13 cellular contexts compared by ENCODE assay signal in the genomic region with DNA sequence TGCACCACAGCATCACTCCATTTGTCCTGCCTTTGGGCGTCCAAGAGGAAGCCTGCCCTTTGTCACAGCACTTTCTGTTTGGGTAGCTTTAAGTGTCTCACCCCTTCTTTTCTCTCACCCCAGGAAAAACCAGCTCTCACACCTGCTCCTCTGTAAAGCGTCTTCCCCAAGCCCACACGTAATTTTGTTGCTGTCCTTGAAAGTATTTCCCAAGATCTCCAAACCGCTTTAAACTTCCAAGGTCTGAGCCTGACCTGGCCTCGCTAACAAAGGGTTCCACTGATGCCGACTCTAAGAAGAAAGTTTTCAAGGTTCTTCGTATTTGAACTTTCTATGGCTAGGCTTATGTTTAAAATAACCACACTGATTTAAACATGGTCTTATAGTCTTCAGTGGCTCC. TPM values are rescaled to one million over a fixed set of nuclear protein-coding genes. Genes with fewer than 3 reads are reported as not detected.
DNase-seq lines count a peak whose midpoint lies in the region; ATAC-seq and TF ChIP-seq lines count a peak whose summit lies in the region.
"Had no signal": no experiment of that assay in that cellular context is flagged by ENCODE, and none has a peak within 500 bp of the region (broad histone marks: within the 10 kb centered on the region; RNA-seq: fewer than 3 reads in every experiment).

No MANE protein-coding gene starts in this region.

- H3K36me3 ChIP-seq in left ventricle myocardium inferior (no peaks in the 10 kb centered on the region), neural progenitor cell (no peaks in the 10 kb centered on the region), aorta (ENCODE audit: control insufficient read depth in 1 of 2, insufficient read depth in 2 of 2, low read length in 1 of 2) (no peaks in the 10 kb centered on the region)
- H3K36me3 ChIP-seq: brain microvascular endothelial cell had no signal

- 94 to 95% methylated on average over 7 of the region's 7 CpGs for WGBS in aorta, 2 donors

- H3K4me1 Mint-ChIP-seq in neural progenitor cell = peaks cover 28% of the 10 kb centered on the region

- H3K4me1 ChIP-seq in left ventricle myocardium inferior (peaks cover 100% of the 10 kb centered on the region), neural progenitor cell (peaks cover 12% of the 10 kb centered on the region), aorta (ENCODE audit: control insufficient read depth in 1 of 2, insufficient read depth in 2 of 2, low read length in 2 of 2) (peaks cover 7 to 19% of the 10 kb centered on the region in 2 donors)

- no peak for TF ChIP-seq CTCF in left ventricle myocardium inferior (IDR thresholded peaks at IDR 0.05; ENCODE audit: borderline replicate concordance)
- no peak for TF ChIP-seq CTCF in coronary artery (IDR thresholded peaks at IDR 0.05)
- TF ChIP-seq CTCF in neural progenitor cell (IDR thresholded peaks at IDR 0.05) = no peak

- H3K4me2 ChIP-seq in neural progenitor cell = no peak overlapping the region

- peak overlapping the region; percentile 95 for H3K27ac ChIP-seq in left ventricle myocardium inferior (replicated peaks)
- peak overlapping the region; percentile 90 to 93 for H3K27ac ChIP-seq in coronary artery
- no peak overlapping the region for H3K27ac ChIP-seq in neural progenitor cell
- peak overlapping the region; percentile 72 to 96 for H3K27ac ChIP-seq in aorta (ENCODE audit: low read depth in 1 of 2, low read length in 2 of 2)
- H3K27ac ChIP-seq: epithelial cell of prostate had no signal

- H3K27ac Mint-ChIP-seq in neural progenitor cell = peak overlapping the region; percentile 6
- H3K27ac Mint-ChIP-seq: IgD-negative memory B cell had no signal

- H3K4me3 Mint-ChIP-seq in neural progenitor cell = no peak overlapping the region

- no peaks in the 10 kb centered on the region for H3F3A ChIP-seq in neural progenitor cell (ENCODE audit: low read depth)

- no peaks in the 10 kb centered on the region for H3K27me3 ChIP-seq in left ventricle myocardium inferior (ENCODE audit: low read depth)
- no peaks in the 10 kb centered on the region for H3K27me3 ChIP-seq in neural progenitor cell
- H3K27me3 ChIP-seq in aorta (ENCODE audit: control insufficient read depth in 1 of 2, insufficient read depth in 2 of 2, low read length in 1 of 2) = no peaks in the 10 kb centered on the region
- H3K27me3 ChIP-seq: brain microvascular endothelial cell had no signal

- peaks cover 3% of the 10 kb centered on the region for H3K27me3 Mint-ChIP-seq in neural progenitor cell (ENCODE audit: insufficient read depth, low read depth)
- H3K27me3 Mint-ChIP-seq: IgD-negative memory B cell had no signal

- intact Hi-C loops in left ventricle myocardium inferior (cut with micrococcal nuclease) = no loop called here
- intact Hi-C loops in left ventricle myocardium superior (cut with micrococcal nuclease) = no loop called here
- intact Hi-C loops in aorta (cut with DNase I) = no loop called here

- H3K9me3 Mint-ChIP-seq in neural progenitor cell = no peaks in the 10 kb centered on the region
- H3K9me3 Mint-ChIP-seq: IgD-negative memory B cell had no signal

- H3K9me3 ChIP-seq in left ventricle myocardium inferior (replicated peaks) (no peaks in the 10 kb centered on the region), neural progenitor cell (ENCODE audit: low read depth) (no peaks in the 10 kb centered on the region), aorta (ENCODE audit: control insufficient read depth, low read length) (no peaks in the 10 kb centered on the region)

- no peak for ATAC-seq in left ventricle myocardium superior
- no peak for ATAC-seq in aorta (ENCODE audit: low FRiP score)
- no peak for ATAC-seq in GM19455 (IDR thresholded peaks at IDR 0.05; ENCODE audit: unreplicated experiment)

- DNase-seq in left ventricle myocardium inferior (no peak), left ventricle myocardium superior (no peak), coronary artery (ENCODE audit: low spot score) (no peak), neural progenitor cell (ENCODE audit: low spot score) (no peak), aorta (no peak), AG08395 (ENCODE audit: low spot score) (no peak), hypothalamus (lab: John Stamatoyannopoulos, UW) (no peak)
- DNase-seq: brain microvascular endothelial cell, NCI-H2029 treated with DMSO at 0.1 percent for 48 hours had no signal

- H3K36me3 Mint-ChIP-seq in neural progenitor cell = no peaks in the 10 kb centered on the region

- no peak overlapping the region for H3K4me3 ChIP-seq in left ventricle myocardium inferior
- peak overlapping the region; percentile 10 for H3K4me3 ChIP-seq in coronary artery
- no peak overlapping the region for H3K4me3 ChIP-seq in neural progenitor cell
- H3K4me3 ChIP-seq in aorta (ENCODE audit: low read length in 2 of 2) = no peak overlapping the region
- H3K4me3 ChIP-seq: skin epidermis had no signal

- no peaks in the 10 kb centered on the region for H3K79me2 ChIP-seq in neural progenitor cell (ENCODE audit: low read depth)

- no peak overlapping the region for H3K9ac ChIP-seq in neural progenitor cell

- H2AFZ ChIP-seq in neural progenitor cell (replicated peaks) = no peak overlapping the region

- H4K20me1 ChIP-seq in neural progenitor cell (ENCODE audit: low read depth) = no peaks in the 10 kb centered on the region

RNA-seq across cellular contexts. Expression of a gene that starts 5.3 kb away (rescaled TPM):
- total RNA-seq in left ventricle myocardium inferior (68.2 TPM), left ventricle myocardium superior (84.4 TPM), neural progenitor cell (ENCODE audit: low replicate concordance) (10.9 and 18.1 TPM in 2 replicates), aorta (100 to 1,000 TPM; 135 to 221 TPM)
- polyA plus RNA-seq in aorta = 10 to 100 TPM in 1 of 2 donors, 1 to 10 TPM in 1; 9.1 to 29.9 TPM
